In the genomic region with DNA sequence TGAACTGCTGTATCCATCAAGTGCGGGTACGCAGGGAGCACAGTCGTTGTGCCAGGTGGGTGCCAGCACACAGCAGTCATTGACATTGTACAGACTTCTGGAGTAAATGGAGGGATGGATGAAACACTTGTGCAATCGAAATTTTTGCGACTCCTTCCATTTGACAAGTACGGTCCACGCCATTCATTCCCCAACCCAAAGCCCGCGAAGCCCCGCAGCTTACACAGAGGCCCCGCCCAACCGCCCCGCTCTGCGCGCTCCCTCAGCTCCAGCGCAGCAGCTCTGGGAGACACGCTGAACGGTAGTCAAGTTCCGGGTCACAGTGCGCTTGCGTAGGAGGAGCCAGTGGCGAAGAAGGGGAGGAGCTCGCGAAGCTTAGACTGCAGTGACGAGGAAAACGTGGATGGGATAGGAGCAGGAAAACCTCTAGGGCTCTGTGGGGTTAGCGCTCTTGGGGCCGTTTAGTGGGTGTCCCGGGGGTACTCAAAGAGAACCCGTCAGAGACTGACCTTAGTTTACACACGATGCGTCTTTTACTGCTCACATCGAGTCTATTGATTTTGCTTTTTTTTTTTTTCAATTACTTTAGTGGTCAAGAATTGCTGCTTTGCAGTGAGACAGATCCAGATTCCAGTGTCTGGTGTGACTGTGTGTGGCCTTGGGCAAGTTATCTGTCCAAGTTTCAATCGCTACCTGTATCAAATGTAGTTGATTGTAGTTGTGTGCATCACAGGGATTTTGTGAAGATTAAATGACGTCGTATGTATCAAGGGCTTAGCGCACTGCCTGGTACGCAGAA, we compare ENCODE assay signal across 1 cellular context.
A peak's percentile ranks its signal among the peaks of the same experiment; 100 is the strongest.
TF ChIP-seq lines count a peak whose summit lies in the region.

No MANE protein-coding gene starts in this region.

TF ChIP-seq in HepG2, 621 proteins besides CTCF, POLR2A, EP300 and RAD21 (continued from another document and continues in another):
- TF ChIP-seq, protein P1, sequence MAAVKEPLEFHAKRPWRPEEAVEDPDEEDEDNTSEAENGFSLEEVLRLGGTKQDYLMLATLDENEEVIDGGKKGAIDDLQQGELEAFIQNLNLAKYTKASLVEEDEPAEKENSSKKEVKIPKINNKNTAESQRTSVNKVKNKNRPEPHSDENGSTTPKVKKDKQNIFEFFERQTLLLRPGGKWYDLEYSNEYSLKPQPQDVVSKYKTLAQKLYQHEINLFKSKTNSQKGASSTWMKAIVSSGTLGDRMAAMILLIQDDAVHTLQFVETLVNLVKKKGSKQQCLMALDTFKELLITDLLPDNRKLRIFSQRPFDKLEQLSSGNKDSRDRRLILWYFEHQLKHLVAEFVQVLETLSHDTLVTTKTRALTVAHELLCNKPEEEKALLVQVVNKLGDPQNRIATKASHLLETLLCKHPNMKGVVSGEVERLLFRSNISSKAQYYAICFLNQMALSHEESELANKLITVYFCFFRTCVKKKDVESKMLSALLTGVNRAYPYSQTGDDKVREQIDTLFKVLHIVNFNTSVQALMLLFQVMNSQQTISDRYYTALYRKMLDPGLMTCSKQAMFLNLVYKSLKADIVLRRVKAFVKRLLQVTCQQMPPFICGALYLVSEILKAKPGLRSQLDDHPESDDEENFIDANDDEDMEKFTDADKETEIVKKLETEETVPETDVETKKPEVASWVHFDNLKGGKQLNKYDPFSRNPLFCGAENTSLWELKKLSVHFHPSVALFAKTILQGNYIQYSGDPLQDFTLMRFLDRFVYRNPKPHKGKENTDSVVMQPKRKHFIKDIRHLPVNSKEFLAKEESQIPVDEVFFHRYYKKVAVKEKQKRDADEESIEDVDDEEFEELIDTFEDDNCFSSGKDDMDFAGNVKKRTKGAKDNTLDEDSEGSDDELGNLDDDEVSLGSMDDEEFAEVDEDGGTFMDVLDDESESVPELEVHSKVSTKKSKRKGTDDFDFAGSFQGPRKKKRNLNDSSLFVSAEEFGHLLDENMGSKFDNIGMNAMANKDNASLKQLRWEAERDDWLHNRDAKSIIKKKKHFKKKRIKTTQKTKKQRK (IDR thresholded peaks at IDR 0.05; ENCODE audit: low read length) = no peak
- TF ChIP-seq NR3C1 (CRISPR knock-in tag; IDR thresholded peaks at IDR 0.05) (no peak), KLF15 (CRISPR knock-in tag; IDR thresholded peaks at IDR 0.05; ENCODE audit: borderline replicate concordance) (no peak), IRF2 (CRISPR knock-in tag; IDR thresholded peaks at IDR 0.05) (peak; percentile 49; the same call in 1 of the 2 replicates), HDAC6 (IDR thresholded peaks at IDR 0.05; ENCODE audit: low read depth, low read length) (no peak), SMAD3 (CRISPR knock-in tag; IDR thresholded peaks at IDR 0.05) (no peak), NFYC (CRISPR knock-in tag; IDR thresholded peaks at IDR 0.05) (peak; percentile 73), FOXP1 (IDR thresholded peaks at IDR 0.05) (no peak), FOXP1 (CRISPR knock-in tag; IDR thresholded peaks at IDR 0.05) (no peak), WIZ (CRISPR knock-in tag; IDR thresholded peaks at IDR 0.05) (no peak), ZNF766 (CRISPR knock-in tag; IDR thresholded peaks at IDR 0.05; ENCODE audit: borderline replicate concordance) (0 out of 2 replicates have a peak, but pooled peaks have one; percentile 59), ZNF451 (CRISPR knock-in tag; IDR thresholded peaks at IDR 0.05) (no peak), FOXC1 (CRISPR knock-in tag; IDR thresholded peaks at IDR 0.05; ENCODE audit: borderline replicate concordance) (no peak), MIER3 (CRISPR knock-in tag; IDR thresholded peaks at IDR 0.05; ENCODE audit: borderline replicate concordance) (peak; percentile 55; the same call in 1 of the 2 replicates), ZNF430 (CRISPR knock-in tag; IDR thresholded peaks at IDR 0.05) (peak; percentile 70; the same call in 1 of the 2 replicates), MXD4 (CRISPR knock-in tag; IDR thresholded peaks at IDR 0.05) (peak; percentile 83; the same call in 1 of the 2 replicates), CHD4 (IDR thresholded peaks at IDR 0.05; ENCODE audit: borderline replicate concordance, low read length) (no peak), FOXA3 (CRISPR knock-in tag; IDR thresholded peaks at IDR 0.05) (peak; percentile 30; the same call in 1 of the 2 replicates), MAFG (CRISPR knock-in tag; IDR thresholded peaks at IDR 0.05) (no peak), RFXAP (CRISPR knock-in tag; IDR thresholded peaks at IDR 0.05; ENCODE audit: borderline replicate concordance) (peak; percentile 67; the same call in 1 of the 2 replicates), ZNF572 (CRISPR knock-in tag; IDR thresholded peaks at IDR 0.05) (no peak), ZNF652 (CRISPR knock-in tag; IDR thresholded peaks at IDR 0.05; ENCODE audit: borderline replicate concordance, low read depth) (no peak), IKZF1 (IDR thresholded peaks at IDR 0.05) (no peak)
- TF ChIP-seq, protein P2, sequence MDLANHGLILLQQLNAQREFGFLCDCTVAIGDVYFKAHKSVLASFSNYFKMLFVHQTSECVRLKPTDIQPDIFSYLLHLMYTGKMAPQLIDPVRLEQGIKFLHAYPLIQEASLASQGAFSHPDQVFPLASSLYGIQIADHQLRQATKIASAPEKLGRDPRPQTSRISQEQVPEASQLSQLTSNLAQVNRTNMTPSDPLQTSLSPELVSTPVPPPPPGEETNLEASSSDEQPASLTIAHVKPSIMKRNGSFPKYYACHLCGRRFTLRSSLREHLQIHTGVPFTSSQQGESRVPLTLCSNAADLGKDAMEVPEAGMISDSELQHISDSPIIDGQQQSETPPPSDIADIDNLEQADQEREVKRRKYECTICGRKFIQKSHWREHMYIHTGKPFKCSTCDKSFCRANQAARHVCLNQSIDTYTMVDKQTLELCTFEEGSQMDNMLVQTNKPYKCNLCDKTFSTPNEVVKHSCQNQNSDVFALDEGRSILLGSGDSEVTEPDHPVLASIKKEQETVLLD (CRISPR knock-in tag; IDR thresholded peaks at IDR 0.05; ENCODE audit: low read depth) = no peak
- TF ChIP-seq, protein P3, sequence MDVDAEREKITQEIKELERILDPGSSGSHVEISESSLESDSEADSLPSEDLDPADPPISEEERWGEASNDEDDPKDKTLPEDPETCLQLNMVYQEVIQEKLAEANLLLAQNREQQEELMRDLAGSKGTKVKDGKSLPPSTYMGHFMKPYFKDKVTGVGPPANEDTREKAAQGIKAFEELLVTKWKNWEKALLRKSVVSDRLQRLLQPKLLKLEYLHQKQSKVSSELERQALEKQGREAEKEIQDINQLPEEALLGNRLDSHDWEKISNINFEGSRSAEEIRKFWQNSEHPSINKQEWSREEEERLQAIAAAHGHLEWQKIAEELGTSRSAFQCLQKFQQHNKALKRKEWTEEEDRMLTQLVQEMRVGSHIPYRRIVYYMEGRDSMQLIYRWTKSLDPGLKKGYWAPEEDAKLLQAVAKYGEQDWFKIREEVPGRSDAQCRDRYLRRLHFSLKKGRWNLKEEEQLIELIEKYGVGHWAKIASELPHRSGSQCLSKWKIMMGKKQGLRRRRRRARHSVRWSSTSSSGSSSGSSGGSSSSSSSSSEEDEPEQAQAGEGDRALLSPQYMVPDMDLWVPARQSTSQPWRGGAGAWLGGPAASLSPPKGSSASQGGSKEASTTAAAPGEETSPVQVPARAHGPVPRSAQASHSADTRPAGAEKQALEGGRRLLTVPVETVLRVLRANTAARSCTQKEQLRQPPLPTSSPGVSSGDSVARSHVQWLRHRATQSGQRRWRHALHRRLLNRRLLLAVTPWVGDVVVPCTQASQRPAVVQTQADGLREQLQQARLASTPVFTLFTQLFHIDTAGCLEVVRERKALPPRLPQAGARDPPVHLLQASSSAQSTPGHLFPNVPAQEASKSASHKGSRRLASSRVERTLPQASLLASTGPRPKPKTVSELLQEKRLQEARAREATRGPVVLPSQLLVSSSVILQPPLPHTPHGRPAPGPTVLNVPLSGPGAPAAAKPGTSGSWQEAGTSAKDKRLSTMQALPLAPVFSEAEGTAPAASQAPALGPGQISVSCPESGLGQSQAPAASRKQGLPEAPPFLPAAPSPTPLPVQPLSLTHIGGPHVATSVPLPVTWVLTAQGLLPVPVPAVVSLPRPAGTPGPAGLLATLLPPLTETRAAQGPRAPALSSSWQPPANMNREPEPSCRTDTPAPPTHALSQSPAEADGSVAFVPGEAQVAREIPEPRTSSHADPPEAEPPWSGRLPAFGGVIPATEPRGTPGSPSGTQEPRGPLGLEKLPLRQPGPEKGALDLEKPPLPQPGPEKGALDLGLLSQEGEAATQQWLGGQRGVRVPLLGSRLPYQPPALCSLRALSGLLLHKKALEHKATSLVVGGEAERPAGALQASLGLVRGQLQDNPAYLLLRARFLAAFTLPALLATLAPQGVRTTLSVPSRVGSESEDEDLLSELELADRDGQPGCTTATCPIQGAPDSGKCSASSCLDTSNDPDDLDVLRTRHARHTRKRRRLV (CRISPR knock-in tag; IDR thresholded peaks at IDR 0.05) = no peak
- TF ChIP-seq, protein P4, sequence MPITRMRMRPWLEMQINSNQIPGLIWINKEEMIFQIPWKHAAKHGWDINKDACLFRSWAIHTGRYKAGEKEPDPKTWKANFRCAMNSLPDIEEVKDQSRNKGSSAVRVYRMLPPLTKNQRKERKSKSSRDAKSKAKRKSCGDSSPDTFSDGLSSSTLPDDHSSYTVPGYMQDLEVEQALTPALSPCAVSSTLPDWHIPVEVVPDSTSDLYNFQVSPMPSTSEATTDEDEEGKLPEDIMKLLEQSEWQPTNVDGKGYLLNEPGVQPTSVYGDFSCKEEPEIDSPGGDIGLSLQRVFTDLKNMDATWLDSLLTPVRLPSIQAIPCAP (CRISPR knock-in tag; IDR thresholded peaks at IDR 0.05; ENCODE audit: low read depth) = no peak
- TF ChIP-seq, protein P5, sequence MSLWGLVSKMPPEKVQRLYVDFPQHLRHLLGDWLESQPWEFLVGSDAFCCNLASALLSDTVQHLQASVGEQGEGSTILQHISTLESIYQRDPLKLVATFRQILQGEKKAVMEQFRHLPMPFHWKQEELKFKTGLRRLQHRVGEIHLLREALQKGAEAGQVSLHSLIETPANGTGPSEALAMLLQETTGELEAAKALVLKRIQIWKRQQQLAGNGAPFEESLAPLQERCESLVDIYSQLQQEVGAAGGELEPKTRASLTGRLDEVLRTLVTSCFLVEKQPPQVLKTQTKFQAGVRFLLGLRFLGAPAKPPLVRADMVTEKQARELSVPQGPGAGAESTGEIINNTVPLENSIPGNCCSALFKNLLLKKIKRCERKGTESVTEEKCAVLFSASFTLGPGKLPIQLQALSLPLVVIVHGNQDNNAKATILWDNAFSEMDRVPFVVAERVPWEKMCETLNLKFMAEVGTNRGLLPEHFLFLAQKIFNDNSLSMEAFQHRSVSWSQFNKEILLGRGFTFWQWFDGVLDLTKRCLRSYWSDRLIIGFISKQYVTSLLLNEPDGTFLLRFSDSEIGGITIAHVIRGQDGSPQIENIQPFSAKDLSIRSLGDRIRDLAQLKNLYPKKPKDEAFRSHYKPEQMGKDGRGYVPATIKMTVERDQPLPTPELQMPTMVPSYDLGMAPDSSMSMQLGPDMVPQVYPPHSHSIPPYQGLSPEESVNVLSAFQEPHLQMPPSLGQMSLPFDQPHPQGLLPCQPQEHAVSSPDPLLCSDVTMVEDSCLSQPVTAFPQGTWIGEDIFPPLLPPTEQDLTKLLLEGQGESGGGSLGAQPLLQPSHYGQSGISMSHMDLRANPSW (CRISPR knock-in tag; IDR thresholded peaks at IDR 0.05; ENCODE audit: borderline replicate concordance) = no peak
- TF ChIP-seq, protein P6, sequence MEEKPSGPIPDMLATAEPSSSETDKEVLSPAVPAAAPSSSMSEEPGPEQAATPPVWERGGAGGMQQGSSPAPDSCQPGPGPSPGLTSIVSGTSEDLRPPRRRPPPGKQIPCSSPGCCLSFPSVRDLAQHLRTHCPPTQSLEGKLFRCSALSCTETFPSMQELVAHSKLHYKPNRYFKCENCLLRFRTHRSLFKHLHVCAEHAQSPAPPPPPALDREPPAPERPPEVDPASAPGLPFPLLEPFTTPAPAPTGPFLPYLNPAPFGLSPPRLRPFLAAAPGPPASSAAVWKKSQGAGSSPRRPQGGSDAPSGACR (CRISPR knock-in tag; IDR thresholded peaks at IDR 0.05) = 0 out of 2 replicates have a peak, but pooled peaks have one; percentile 58
- TF ChIP-seq, protein P7, sequence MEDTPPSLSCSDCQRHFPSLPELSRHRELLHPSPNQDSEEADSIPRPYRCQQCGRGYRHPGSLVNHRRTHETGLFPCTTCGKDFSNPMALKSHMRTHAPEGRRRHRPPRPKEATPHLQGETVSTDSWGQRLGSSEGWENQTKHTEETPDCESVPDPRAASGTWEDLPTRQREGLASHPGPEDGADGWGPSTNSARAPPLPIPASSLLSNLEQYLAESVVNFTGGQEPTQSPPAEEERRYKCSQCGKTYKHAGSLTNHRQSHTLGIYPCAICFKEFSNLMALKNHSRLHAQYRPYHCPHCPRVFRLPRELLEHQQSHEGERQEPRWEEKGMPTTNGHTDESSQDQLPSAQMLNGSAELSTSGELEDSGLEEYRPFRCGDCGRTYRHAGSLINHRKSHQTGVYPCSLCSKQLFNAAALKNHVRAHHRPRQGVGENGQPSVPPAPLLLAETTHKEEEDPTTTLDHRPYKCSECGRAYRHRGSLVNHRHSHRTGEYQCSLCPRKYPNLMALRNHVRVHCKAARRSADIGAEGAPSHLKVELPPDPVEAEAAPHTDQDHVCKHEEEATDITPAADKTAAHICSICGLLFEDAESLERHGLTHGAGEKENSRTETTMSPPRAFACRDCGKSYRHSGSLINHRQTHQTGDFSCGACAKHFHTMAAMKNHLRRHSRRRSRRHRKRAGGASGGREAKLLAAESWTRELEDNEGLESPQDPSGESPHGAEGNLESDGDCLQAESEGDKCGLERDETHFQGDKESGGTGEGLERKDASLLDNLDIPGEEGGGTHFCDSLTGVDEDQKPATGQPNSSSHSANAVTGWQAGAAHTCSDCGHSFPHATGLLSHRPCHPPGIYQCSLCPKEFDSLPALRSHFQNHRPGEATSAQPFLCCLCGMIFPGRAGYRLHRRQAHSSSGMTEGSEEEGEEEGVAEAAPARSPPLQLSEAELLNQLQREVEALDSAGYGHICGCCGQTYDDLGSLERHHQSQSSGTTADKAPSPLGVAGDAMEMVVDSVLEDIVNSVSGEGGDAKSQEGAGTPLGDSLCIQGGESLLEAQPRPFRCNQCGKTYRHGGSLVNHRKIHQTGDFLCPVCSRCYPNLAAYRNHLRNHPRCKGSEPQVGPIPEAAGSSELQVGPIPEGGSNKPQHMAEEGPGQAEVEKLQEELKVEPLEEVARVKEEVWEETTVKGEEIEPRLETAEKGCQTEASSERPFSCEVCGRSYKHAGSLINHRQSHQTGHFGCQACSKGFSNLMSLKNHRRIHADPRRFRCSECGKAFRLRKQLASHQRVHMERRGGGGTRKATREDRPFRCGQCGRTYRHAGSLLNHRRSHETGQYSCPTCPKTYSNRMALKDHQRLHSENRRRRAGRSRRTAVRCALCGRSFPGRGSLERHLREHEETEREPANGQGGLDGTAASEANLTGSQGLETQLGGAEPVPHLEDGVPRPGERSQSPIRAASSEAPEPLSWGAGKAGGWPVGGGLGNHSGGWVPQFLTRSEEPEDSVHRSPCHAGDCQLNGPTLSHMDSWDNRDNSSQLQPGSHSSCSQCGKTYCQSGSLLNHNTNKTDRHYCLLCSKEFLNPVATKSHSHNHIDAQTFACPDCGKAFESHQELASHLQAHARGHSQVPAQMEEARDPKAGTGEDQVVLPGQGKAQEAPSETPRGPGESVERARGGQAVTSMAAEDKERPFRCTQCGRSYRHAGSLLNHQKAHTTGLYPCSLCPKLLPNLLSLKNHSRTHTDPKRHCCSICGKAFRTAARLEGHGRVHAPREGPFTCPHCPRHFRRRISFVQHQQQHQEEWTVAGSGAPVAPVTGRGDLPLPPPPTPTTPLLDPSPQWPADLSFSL (CRISPR knock-in tag; IDR thresholded peaks at IDR 0.05) = no peak
- TF ChIP-seq, protein P8, sequence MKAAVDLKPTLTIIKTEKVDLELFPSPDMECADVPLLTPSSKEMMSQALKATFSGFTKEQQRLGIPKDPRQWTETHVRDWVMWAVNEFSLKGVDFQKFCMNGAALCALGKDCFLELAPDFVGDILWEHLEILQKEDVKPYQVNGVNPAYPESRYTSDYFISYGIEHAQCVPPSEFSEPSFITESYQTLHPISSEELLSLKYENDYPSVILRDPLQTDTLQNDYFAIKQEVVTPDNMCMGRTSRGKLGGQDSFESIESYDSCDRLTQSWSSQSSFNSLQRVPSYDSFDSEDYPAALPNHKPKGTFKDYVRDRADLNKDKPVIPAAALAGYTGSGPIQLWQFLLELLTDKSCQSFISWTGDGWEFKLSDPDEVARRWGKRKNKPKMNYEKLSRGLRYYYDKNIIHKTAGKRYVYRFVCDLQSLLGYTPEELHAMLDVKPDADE (CRISPR knock-in tag; IDR thresholded peaks at IDR 0.05) = no peak
